In the genomic region with DNA sequence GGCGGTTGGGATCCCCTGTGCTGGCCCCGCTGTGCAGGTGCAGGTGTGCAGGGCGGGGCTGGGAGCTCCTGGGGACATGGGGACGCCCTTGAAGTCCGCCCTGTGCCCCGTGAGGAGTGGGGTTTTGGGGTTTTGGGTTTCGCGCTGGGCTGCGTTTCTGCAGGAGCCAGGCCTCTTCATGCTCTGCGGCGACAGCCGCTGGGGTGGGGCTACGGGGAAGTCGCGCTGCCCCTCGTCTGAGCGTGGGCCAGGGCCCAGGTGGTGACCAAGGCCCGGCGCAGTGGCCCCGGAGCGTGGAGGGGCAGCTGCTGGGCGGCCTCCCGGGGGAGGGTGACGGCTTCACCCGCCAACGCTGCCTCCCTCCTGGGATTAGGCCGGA, we compare ENCODE assay signal across 12 cellular contexts. TPM values are rescaled to one million over a fixed set of nuclear protein-coding genes. Genes with fewer than 3 reads are reported as not detected.
A peak's percentile ranks its signal among the peaks of the same experiment; 100 is the strongest.
DNase-seq lines count a peak whose midpoint lies in the region; TF ChIP-seq lines count a peak whose summit lies in the region.
"Had no signal": no experiment of that assay in that cellular context is flagged by ENCODE, and none has a peak within 500 bp of the region (broad histone marks: within the 10 kb centered on the region; RNA-seq: fewer than 3 reads in every experiment).

No MANE protein-coding gene starts in this region.

- no peaks in the 10 kb centered on the region for H4K20me1 ChIP-seq in neural cell (ENCODE audit: insufficient read depth)

- H3K4me3 ChIP-seq in esophagus squamous epithelium (peak overlapping the region; percentile 37 to 71 (median 56)), neural cell (ENCODE audit: low read length) (peak overlapping the region; percentile 45), uterus (peak overlapping the region; percentile 36 to 48)

- TF ChIP-seq POLR2A in esophagus squamous epithelium (IDR thresholded peaks at IDR 0.05) = no peak
- TF ChIP-seq POLR2A in uterus (IDR thresholded peaks at IDR 0.05) = no peak

- no peaks in the 10 kb centered on the region for H3F3A ChIP-seq in neural cell (ENCODE audit: insufficient read depth, low read length, poor library complexity, severe bottlenecking)

- no peak overlapping the region for H3K9ac ChIP-seq in neural cell (ENCODE audit: low read length)

- peak; percentile 40 for DNase-seq in NCI-H748 (lab: John Stamatoyannopoulos, UW; ENCODE audit: unreplicated experiment)
- DNase-seq in NCI-H748 treated with DMSO at 0.1 percent for 48 hours (lab: John Stamatoyannopoulos, UW) = no peak
- DNase-seq in esophagus squamous epithelium (lab: John Stamatoyannopoulos, UW) = no peak
- peak in 1 of 2 donors; percentile 23 for DNase-seq in uterus
- DNase-seq in AG08395 (ENCODE audit: low spot score) = no peak
- no peak for DNase-seq in NCI-H1092 (lab: John Stamatoyannopoulos, UW)
- DNase-seq in AG08396 (ENCODE audit: low spot score) = no peak
- DNase-seq: activated gamma-delta T cell treated with Interleukin-2 at 50 U/mL for 16 hours had no signal

- no peaks in the 10 kb centered on the region for H3K9me3 ChIP-seq in esophagus squamous epithelium
- no peaks in the 10 kb centered on the region for H3K9me3 ChIP-seq in neural cell (ENCODE audit: low read length)
- H3K9me3 ChIP-seq in uterus = no peaks in the 10 kb centered on the region

- H3K4me1 ChIP-seq in esophagus squamous epithelium (peaks cover 6 to 26% (median 10%) of the 10 kb centered on the region in 3 donors), uterus (peaks cover 0 to 4% of the 10 kb centered on the region in 2 donors)

- H3K27me3 ChIP-seq in esophagus squamous epithelium (peaks cover 0 to 41% (median 0%) of the 10 kb centered on the region in 4 donors), neural cell (ENCODE audit: insufficient read depth, low read depth, low read length) (peaks cover 46% of the 10 kb centered on the region), uterus (no peaks in the 10 kb centered on the region)

- TF ChIP-seq RAD21 in neural cell (conservative IDR thresholded peaks at IDR 0.05) = no peak

- no peak overlapping the region for H2AFZ ChIP-seq in neural cell (ENCODE audit: low read depth, low read length)

- H3K36me3 ChIP-seq in esophagus squamous epithelium (peaks cover 0 to 15% (median 0%) of the 10 kb centered on the region in 3 donors), neural cell (ENCODE audit: insufficient read depth, low read length) (no peaks in the 10 kb centered on the region), uterus (no peaks in the 10 kb centered on the region)

- WGBS in esophagus squamous epithelium, 2 donors = 40% methylated on average over 1 of the region's 27 CpGs; no CpG with 5 or more reads in 1 of the 2 donors

- H3K27ac ChIP-seq in esophagus squamous epithelium (peak overlapping the region; percentile 72 to 89 (median 84)), neural cell (ENCODE audit: low read length) (no peak overlapping the region), uterus (peak overlapping the region; percentile 79 to 88)

- no peak overlapping the region for H3K4me2 ChIP-seq in neural cell (ENCODE audit: low read length)

- no peaks in the 10 kb centered on the region for H3K9me2 ChIP-seq in neural cell (ENCODE audit: insufficient read depth, low read length)

- TF ChIP-seq EP300 in neural cell (conservative IDR thresholded peaks at IDR 0.05; ENCODE audit: poor library complexity, severe bottlenecking) = no peak

- no peak for TF ChIP-seq CTCF in esophagus squamous epithelium (IDR thresholded peaks at IDR 0.05)
- no peak for TF ChIP-seq CTCF in neural cell (IDR thresholded peaks at IDR 0.05; ENCODE audit: poor library complexity, severe bottlenecking)
- no peak for TF ChIP-seq CTCF in uterus (IDR thresholded peaks at IDR 0.05)

- intact Hi-C loops in esophagus squamous epithelium (cut with DNase I) (no loop called here), uterus (cut with DNase I; ENCODE audit: low total_unique reads) (no loop called here)

- no peaks in the 10 kb centered on the region for H3K79me2 ChIP-seq in neural cell (replicated peaks; ENCODE audit: insufficient read depth, low read length)

TF ChIP-seq in neural cell, 6 proteins besides CTCF, POLR2A, EP300 and RAD21:
- no peak for TF ChIP-seq SMC3 (conservative IDR thresholded peaks at IDR 0.05; ENCODE audit: poor library complexity)
- TF ChIP-seq, protein P1, sequence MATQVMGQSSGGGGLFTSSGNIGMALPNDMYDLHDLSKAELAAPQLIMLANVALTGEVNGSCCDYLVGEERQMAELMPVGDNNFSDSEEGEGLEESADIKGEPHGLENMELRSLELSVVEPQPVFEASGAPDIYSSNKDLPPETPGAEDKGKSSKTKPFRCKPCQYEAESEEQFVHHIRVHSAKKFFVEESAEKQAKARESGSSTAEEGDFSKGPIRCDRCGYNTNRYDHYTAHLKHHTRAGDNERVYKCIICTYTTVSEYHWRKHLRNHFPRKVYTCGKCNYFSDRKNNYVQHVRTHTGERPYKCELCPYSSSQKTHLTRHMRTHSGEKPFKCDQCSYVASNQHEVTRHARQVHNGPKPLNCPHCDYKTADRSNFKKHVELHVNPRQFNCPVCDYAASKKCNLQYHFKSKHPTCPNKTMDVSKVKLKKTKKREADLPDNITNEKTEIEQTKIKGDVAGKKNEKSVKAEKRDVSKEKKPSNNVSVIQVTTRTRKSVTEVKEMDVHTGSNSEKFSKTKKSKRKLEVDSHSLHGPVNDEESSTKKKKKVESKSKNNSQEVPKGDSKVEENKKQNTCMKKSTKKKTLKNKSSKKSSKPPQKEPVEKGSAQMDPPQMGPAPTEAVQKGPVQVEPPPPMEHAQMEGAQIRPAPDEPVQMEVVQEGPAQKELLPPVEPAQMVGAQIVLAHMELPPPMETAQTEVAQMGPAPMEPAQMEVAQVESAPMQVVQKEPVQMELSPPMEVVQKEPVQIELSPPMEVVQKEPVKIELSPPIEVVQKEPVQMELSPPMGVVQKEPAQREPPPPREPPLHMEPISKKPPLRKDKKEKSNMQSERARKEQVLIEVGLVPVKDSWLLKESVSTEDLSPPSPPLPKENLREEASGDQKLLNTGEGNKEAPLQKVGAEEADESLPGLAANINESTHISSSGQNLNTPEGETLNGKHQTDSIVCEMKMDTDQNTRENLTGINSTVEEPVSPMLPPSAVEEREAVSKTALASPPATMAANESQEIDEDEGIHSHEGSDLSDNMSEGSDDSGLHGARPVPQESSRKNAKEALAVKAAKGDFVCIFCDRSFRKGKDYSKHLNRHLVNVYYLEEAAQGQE (IDR thresholded peaks at IDR 0.05; ENCODE audit: borderline replicate concordance) = no peak
- TF ChIP-seq EZH2 (IDR thresholded peaks at IDR 0.05; ENCODE audit: borderline replicate concordance, insufficient read depth, low read length, poor library complexity, severe bottlenecking) = no peak
- no peak for TF ChIP-seq MXI1 (conservative IDR thresholded peaks at IDR 0.05; ENCODE audit: poor library complexity, severe bottlenecking)
- TF ChIP-seq POLR2AphosphoS5 (IDR thresholded peaks at IDR 0.05) = no peak
- no peak for TF ChIP-seq TAF1 (IDR thresholded peaks at IDR 0.05; ENCODE audit: low read depth)
TF ChIP-seq in neural cell: peak in this region for 0.

RNA-seq across cellular contexts. Expression of a gene that starts 47.8 kb away (rescaled TPM):
- 10 to 100 TPM; 22.1 to 36.2 (median 29.1) TPM for total RNA-seq in esophagus squamous epithelium
- polyA plus RNA-seq in neural cell = not detected in 2 replicates
- not detected in 2 replicates for polyA minus RNA-seq in neural cell
- not detected for total RNA-seq in uterus
- total RNA-seq: epithelial cell of proximal tubule, urinary bladder had no signal
- polyA plus RNA-seq: AG04450, urinary bladder had no signal

Comparison
In these comparisons a context has a peak if more than half of its experiments do, and no peak if none do; other contexts are left out.
1. RNA of a gene that starts 47.8 kb away (total RNA-seq): 22.1 to 36.2 TPM in esophagus squamous epithelium; not detected in uterus; every median in the first group is over 10 times any median in the second.
2. Peak in every context shown above with its lines, with median percentiles within 50 percentile points of each other: H3K4me3 ChIP-seq.